In the genomic region with DNA sequence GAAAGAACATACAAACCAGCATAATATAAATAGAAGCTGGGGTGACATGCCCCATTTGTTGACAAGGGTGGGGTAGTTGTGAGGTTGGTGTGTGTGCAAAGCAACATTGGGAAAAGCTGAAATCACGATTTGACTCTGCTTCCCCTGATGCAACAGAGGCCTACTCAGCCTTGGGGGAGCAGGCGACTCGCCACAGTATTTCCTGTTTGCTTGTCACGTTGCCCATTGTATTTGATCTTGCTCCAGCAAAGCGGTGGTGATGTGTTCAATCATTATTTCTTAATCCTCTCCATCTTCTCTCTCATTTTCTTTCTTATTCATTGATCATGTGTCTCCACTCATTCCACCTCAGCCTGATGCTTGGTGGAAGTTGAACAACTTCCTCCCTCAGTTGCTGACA, we compare ENCODE assay signal across 8 cellular contexts.
DNase-seq lines count a peak whose midpoint lies in the region; ATAC-seq and TF ChIP-seq lines count a peak whose summit lies in the region.

No MANE protein-coding gene starts in this region.

- H3K9me2 ChIP-seq in hepatocyte (replicated peaks; ENCODE audit: insufficient read depth) = no peaks in the 10 kb centered on the region

- no peak for TF ChIP-seq CTCF in hepatocyte (IDR thresholded peaks at IDR 0.05; ENCODE audit: poor library complexity)

- H3K9me3 ChIP-seq in hepatocyte (ENCODE audit: low read depth) = no peaks in the 10 kb centered on the region
- no peaks in the 10 kb centered on the region for H3K9me3 ChIP-seq in stomach smooth muscle (ENCODE audit: control insufficient read depth in 2 of 2, low read length in 2 of 2)

- 81% methylated on average over 5 of the region's 5 CpGs for WGBS in hepatocyte (ENCODE audit: low lambda C conversion rate, missing lambda C conversion rate)

- H3K4me3 ChIP-seq in hepatocyte (no peak overlapping the region), stomach smooth muscle (ENCODE audit: low read length in 2 of 2) (peak overlapping the region; percentile 0 to 13)

- H3K27me3 ChIP-seq in hepatocyte (no peaks in the 10 kb centered on the region), stomach smooth muscle (ENCODE audit: control insufficient read depth in 1 of 2, insufficient read depth in 2 of 2, low read length in 2 of 2) (no peaks in the 10 kb centered on the region)

- H2AFZ ChIP-seq in hepatocyte = no peak overlapping the region

- H4K20me1 ChIP-seq in hepatocyte (ENCODE audit: insufficient read depth, poor library complexity, severe bottlenecking) = no peaks in the 10 kb centered on the region

- no peak overlapping the region for H3K4me2 ChIP-seq in hepatocyte

- H3K36me3 ChIP-seq in hepatocyte (replicated peaks; ENCODE audit: insufficient read depth, low read depth) = no peaks in the 10 kb centered on the region
- H3K36me3 ChIP-seq in stomach smooth muscle (ENCODE audit: control insufficient read depth in 2 of 2, insufficient read depth in 2 of 2, low read length in 2 of 2) = no peaks in the 10 kb centered on the region

- ATAC-seq in GM18858 (IDR thresholded peaks at IDR 0.05; ENCODE audit: unreplicated experiment) = peak; percentile 81

- no peak overlapping the region for H3K9ac ChIP-seq in stomach smooth muscle (ENCODE audit: low read length in 2 of 2)

- DNase-seq in HK-2 (ENCODE audit: unreplicated experiment) (peak; percentile 55), hepatocyte (ENCODE audit: low spot score) (no peak), putamen (ENCODE audit: low spot score) (no peak), NCI-H2196 (lab: John Stamatoyannopoulos, UW; ENCODE audit: unreplicated experiment) (no peak), NCI-H748 treated with DMSO at 0.1 percent for 48 hours (lab: John Stamatoyannopoulos, UW) (no peak)
- peak; percentile 48 for DNase-seq in activated CD8-positive, alpha-beta memory T cell treated with anti-CD3 and anti-CD28 coated beads, Interleukin-2, amount 50 U/mL, for 4 hours

- H3K79me2 ChIP-seq in hepatocyte = no peaks in the 10 kb centered on the region

- H3K4me1 ChIP-seq in hepatocyte (ENCODE audit: insufficient read depth) (peaks cover 23% of the 10 kb centered on the region), stomach smooth muscle (ENCODE audit: control insufficient read depth, insufficient read depth, low read length) (peaks cover 13% of the 10 kb centered on the region)

- peak overlapping the region; percentile 11 for H3K27ac ChIP-seq in hepatocyte
- H3K27ac ChIP-seq in stomach smooth muscle (ENCODE audit: low read length) = peak overlapping the region; percentile 12

Comparison
In these comparisons a context has a peak if more than half of its experiments do, and no peak if none do; other contexts are left out.
1. DNase-seq: peak in HK-2 (single experiment) and activated CD8-positive, alpha-beta memory T cell treated with anti-CD3 and anti-CD28 coated beads, Interleukin-2, amount 50 U/mL, for 4 hours (single experiment); none in hepatocyte (single experiment), putamen (single experiment), NCI-H2196 (single experiment) and NCI-H748 treated with DMSO at 0.1 percent for 48 hours (single experiment).